ENCODE assay signal across 8 cellular contexts in the genomic region with DNA sequence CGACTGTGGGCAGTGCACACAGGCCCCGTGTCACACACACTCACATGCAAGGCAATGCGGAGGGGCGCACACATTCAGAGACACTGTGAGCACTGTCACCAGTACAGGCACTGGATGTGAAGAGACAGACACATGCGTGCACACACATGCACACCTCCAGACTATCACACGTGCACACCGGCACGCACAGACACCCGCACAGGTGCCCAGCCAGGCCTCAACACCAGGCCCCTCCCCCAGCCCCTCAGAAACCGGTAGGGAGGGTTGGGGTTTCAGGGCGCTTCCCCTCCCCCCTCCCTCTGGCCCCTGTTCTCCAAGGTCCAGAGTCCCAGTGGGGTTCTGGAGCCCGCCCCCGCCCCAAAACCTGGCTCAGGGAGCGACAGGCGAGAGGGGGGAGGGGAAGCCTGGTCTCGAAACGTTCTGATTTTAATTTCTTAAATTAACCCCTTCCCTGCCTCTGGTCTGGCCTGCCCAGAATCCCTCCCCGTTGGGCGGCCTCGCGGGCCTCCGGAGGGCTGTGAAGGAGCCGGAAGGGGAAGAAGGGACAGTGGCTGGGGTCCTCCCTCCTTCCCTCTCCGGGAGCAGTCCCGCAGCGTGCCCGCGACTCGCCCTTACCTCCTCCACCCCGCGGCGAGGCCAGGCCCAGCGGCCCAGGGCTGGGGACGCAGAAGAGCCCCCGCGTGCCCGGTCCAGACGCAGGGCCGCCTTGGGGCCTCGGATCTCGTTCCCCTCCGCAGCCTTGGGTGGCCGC. TPM values are rescaled to one million over a fixed set of nuclear protein-coding genes. Genes with fewer than 3 reads are reported as not detected.
DNase-seq lines count a peak whose midpoint lies in the region; ATAC-seq lines count a peak whose summit lies in the region.

No MANE protein-coding gene starts in this region.

- peak; percentile 56 for DNase-seq in COLO668 (lab: John Stamatoyannopoulos, UW; ENCODE audit: unreplicated experiment)
- DNase-seq in HT1080 (ENCODE audit: low read depth): peak; percentile 11
- peak; percentile 28 for DNase-seq in activated CD8-positive, alpha-beta memory T cell treated with anti-CD3 and anti-CD28 coated beads, Interleukin-2, amount 50 U/mL, for 4 hours
- peak in 25 of 42 donors; percentile 15 to 62 (median 45) for DNase-seq in head of caudate nucleus
- DNase-seq in sciatic nerve (ENCODE audit: low spot score): no peak
- DNase-seq in occipital lobe (lab: John Stamatoyannopoulos, UW): no peak

- ATAC-seq in GM19467 (IDR thresholded peaks at IDR 0.05; ENCODE audit: unreplicated experiment): peak; percentile 2
- ATAC-seq in sciatic nerve: peak; percentile 34
- ATAC-seq in GM18861 (IDR thresholded peaks at IDR 0.05; ENCODE audit: unreplicated experiment): no peak

- intact Hi-C loops in head of caudate nucleus (cut with DNase I) (no loop called here), sciatic nerve (cut with DNase I) (no loop called here)

RNA-seq across cellular contexts. Expression of a gene that starts 0.6 kb away (rescaled TPM):
- 5.8 and 6.9 TPM in 2 replicates for total RNA-seq in HT1080 (2014; rRNA removed; shearing (Covaris generic))
- 5.6 and 6.0 TPM in 2 replicates for polyA plus RNA-seq in HT1080 (2015; cell fraction: cytosol; rRNA removed)
- 18.2 and 19.6 TPM in 2 replicates for polyA plus RNA-seq in HT1080 (2015; cell fraction: nucleus; rRNA removed)
- total RNA-seq in sciatic nerve (2.1 TPM), occipital lobe (27.0 TPM)

RNA-seq across cellular contexts. Expression of a gene that starts 9.6 kb away (rescaled TPM):
- not detected in 2 replicates for total RNA-seq in HT1080 (2014; rRNA removed; shearing (Covaris generic))
- 0.02 TPM in 1 of 2 replicates, not detected in the other for polyA plus RNA-seq in HT1080 (2015; cell fraction: cytosol; rRNA removed)
- not detected in 2 replicates for polyA plus RNA-seq in HT1080 (2015; cell fraction: nucleus; rRNA removed)
- total RNA-seq in sciatic nerve (not detected), occipital lobe (not detected)

RNA-seq across cellular contexts. Expression of a gene that starts 49.6 kb away (rescaled TPM):
- 813 and 842 TPM in 2 replicates for total RNA-seq in HT1080 (2014; rRNA removed; shearing (Covaris generic))
- 483 and 485 TPM in 2 replicates for polyA plus RNA-seq in HT1080 (2015; cell fraction: cytosol; rRNA removed)
- 559 and 613 TPM in 2 replicates for polyA plus RNA-seq in HT1080 (2015; cell fraction: nucleus; rRNA removed)
- 194 TPM for total RNA-seq in sciatic nerve
- 164 TPM for total RNA-seq in occipital lobe

RNA-seq across cellular contexts. Expression of a gene that starts 50.7 kb away (rescaled TPM):
- total RNA-seq in HT1080 (2014; rRNA removed; shearing (Covaris generic)): 57.1 and 64.3 TPM in 2 replicates
- 24.2 and 27.8 TPM in 2 replicates for polyA plus RNA-seq in HT1080 (2015; cell fraction: cytosol; rRNA removed)
- 6.0 and 7.1 TPM in 2 replicates for polyA plus RNA-seq in HT1080 (2015; cell fraction: nucleus; rRNA removed)
- total RNA-seq in sciatic nerve: 15.2 TPM
- 5.9 TPM for total RNA-seq in occipital lobe

Comparison
In these comparisons a context has a peak if more than half of its experiments do, and no peak if none do; other contexts are left out.
1. DNase-seq: peak in COLO668 (single experiment), HT1080 (single experiment), activated CD8-positive, alpha-beta memory T cell treated with anti-CD3 and anti-CD28 coated beads, Interleukin-2, amount 50 U/mL, for 4 hours (single experiment) and head of caudate nucleus (25 of 42); none in sciatic nerve (single experiment) and occipital lobe (single experiment).